8 cellular contexts compared by ENCODE assay signal in genomic region chr4:119299221-119300071, GRCh38. TPM values are rescaled to one million over a fixed set of nuclear protein-coding genes. Genes with fewer than 3 reads are reported as not detected.
DNase-seq lines count a peak whose midpoint lies in the region; ATAC-seq and TF ChIP-seq lines count a peak whose summit lies in the region.

No MANE protein-coding gene starts in this region.

- H3K27ac ChIP-seq in SK-N-SH (ENCODE audit: low read depth in 2 of 2, low read length in 1 of 2) = peak overlapping the region; percentile 91 to 95

- no peaks in the 10 kb centered on the region for H3K9me3 ChIP-seq in SK-N-SH

- H3K9me3 Mint-ChIP-seq in activated T-cell treated with anti-CD3 and anti-CD28 coated beads, Interleukin-2, amount 50 U/mL, for 24 hours = no peaks in the 10 kb centered on the region

- no peak for TF ChIP-seq RAD21 in SK-N-SH (IDR thresholded peaks at IDR 0.05; ENCODE audit: low read length)

- ATAC-seq in HG02970 (IDR thresholded peaks at IDR 0.05; ENCODE audit: low FRiP score, unreplicated experiment) (peak; percentile 35), omental fat pad (ENCODE audit: low FRiP score) (peak; percentile 1)

- H3K36me3 ChIP-seq in SK-N-SH (replicated peaks in 1 of 2; ENCODE audit: control insufficient read depth in 1 of 2, insufficient read depth in 2 of 2, low read length in 1 of 2) = peaks cover 35 to 38% of the 10 kb centered on the region in 2 experiments

- H3F3A ChIP-seq in SK-N-SH (replicated peaks; ENCODE audit: insufficient read depth) = peaks cover 16% of the 10 kb centered on the region

- peaks cover 50% of the 10 kb centered on the region for H3K36me3 Mint-ChIP-seq in activated T-cell treated with anti-CD3 and anti-CD28 coated beads, Interleukin-2, amount 50 U/mL, for 24 hours (ENCODE audit: low read depth)

- CTCF ChIA-PET in SK-N-SH (lab: Yijun Ruan, JAX) = interaction anchor here (0.9 to 2.5 kb wide), 7 partner anchors 13 to 326 kb away, joined by 3 to 16 read pairs (median 4); no protein-coding TSS in a partner anchor

- TF ChIP-seq EP300 in SK-N-SH (IDR thresholded peaks at IDR 0.05; ENCODE audit: borderline replicate concordance in 1 of 2, low read depth in 1 of 2, low read length in 1 of 2) = no peak

- TF ChIP-seq CTCF in SK-N-SH (IDR thresholded peaks at IDR 0.05) (no peak), omental fat pad (IDR thresholded peaks at IDR 0.05) (no peak)

- peak overlapping the region; percentile 98 for H3K4me3 Mint-ChIP-seq in activated T-cell treated with anti-CD3 and anti-CD28 coated beads, Interleukin-2, amount 50 U/mL, for 24 hours

- POLR2A ChIA-PET in SK-N-SH (lab: Yijun Ruan, JAX) = interaction anchor here (0.6 to 1.2 kb wide), 2 partner anchors 9 to 55 kb away, joined by 3 to 4 read pairs; no protein-coding TSS in a partner anchor

- peaks cover 29% of the 10 kb centered on the region for H3K4me1 Mint-ChIP-seq in activated T-cell treated with anti-CD3 and anti-CD28 coated beads, Interleukin-2, amount 50 U/mL, for 24 hours (ENCODE audit: low read depth)

- 7% methylated on average over 12 of the region's 12 CpGs for WGBS in SK-N-SH (ENCODE audit: low lambda C conversion rate)

- no peaks in the 10 kb centered on the region for H4K20me1 ChIP-seq in SK-N-SH (ENCODE audit: insufficient read depth)

- H3K4me2 ChIP-seq in SK-N-SH = peak overlapping the region; percentile 75

- peaks cover 0 to 7% of the 10 kb centered on the region in 2 experiments; a peak in 2 of 4 replicates for H3K4me1 ChIP-seq in SK-N-SH (ENCODE audit: control insufficient read depth in 1 of 2, insufficient read depth in 2 of 2, low read depth in 1 of 2, low read length in 1 of 2)

- no peaks in the 10 kb centered on the region for H3K27me3 ChIP-seq in SK-N-SH (ENCODE audit: insufficient read depth)

- H3K9me2 ChIP-seq in SK-N-SH = no peaks in the 10 kb centered on the region

- peaks cover 3% of the 10 kb centered on the region for H3K27me3 Mint-ChIP-seq in activated T-cell treated with anti-CD3 and anti-CD28 coated beads, Interleukin-2, amount 50 U/mL, for 24 hours

- peak overlapping the region; percentile 82 to 87 for H3K4me3 ChIP-seq in SK-N-SH (ENCODE audit: low read depth in 2 of 2, low read length in 1 of 2)

- no peak for DNase-seq in activated T-cell treated with anti-CD3 and anti-CD28 coated beads, Interleukin-2, amount 50 U/mL, for 24 hours
- DNase-seq in activated T-cell treated with anti-CD3 and anti-CD28 coated beads for 4 hours (no peak), SK-N-SH (no peak), fibroblast of peridontal ligament (ENCODE audit: extremely low read depth) (peak; percentile 40), omental fat pad (ENCODE audit: low spot score) (no peak), NCI-H748 (lab: John Stamatoyannopoulos, UW; ENCODE audit: unreplicated experiment) (no peak), activated gamma-delta T cell (lab: John Stamatoyannopoulos, UW) (no peak)

- H3K9ac ChIP-seq in SK-N-SH = peak overlapping the region; percentile 83

- H2AFZ ChIP-seq in SK-N-SH (ENCODE audit: low read depth) = peak overlapping the region; percentile 98

- H3K79me2 ChIP-seq in SK-N-SH (ENCODE audit: insufficient read depth) = peaks cover 38% of the 10 kb centered on the region

- H3K27ac Mint-ChIP-seq in activated T-cell treated with anti-CD3 and anti-CD28 coated beads, Interleukin-2, amount 50 U/mL, for 24 hours = peak overlapping the region; percentile 98

TF ChIP-seq in SK-N-SH, 30 proteins besides CTCF, POLR2A, EP300 and RAD21:
- TF ChIP-seq NFIC (IDR thresholded peaks at IDR 0.05; ENCODE audit: borderline replicate concordance) = no peak
- TF ChIP-seq POLR2AphosphoS5 (IDR thresholded peaks at IDR 0.05; ENCODE audit: low read depth, low read length) = 0 out of 2 replicates have a peak, but pooled peaks have one; percentile 11
- TF ChIP-seq PBX3 (IDR thresholded peaks at IDR 0.05) = no peak
- TF ChIP-seq RFX5 (IDR thresholded peaks at IDR 0.05; ENCODE audit: low read length) = no peak

RNA-seq across cellular contexts. Expression of gene FABP2, which starts 22.5 kb away (rescaled TPM):
- not detected in 2 replicates for polyA plus RNA-seq in SK-N-SH (2012; rRNA removed)
- 0.01 TPM in 1 of 2 replicates, not detected in the other for polyA plus RNA-seq in SK-N-SH (2012; cell fraction: cytosol; rRNA removed)
- polyA plus RNA-seq in SK-N-SH (2012; cell fraction: nucleus; rRNA removed) = not detected in 2 replicates
- total RNA-seq in omental fat pad = not detected
